Comparison of ENCODE assay signal across 18 cellular contexts in genomic region chr2:160085662-160086061, GRCh38. TPM values are rescaled to one million over a fixed set of nuclear protein-coding genes. Genes with fewer than 3 reads are reported as not detected.
A peak's percentile ranks its signal among the peaks of the same experiment; 100 is the strongest.
DNase-seq lines count a peak whose midpoint lies in the region; ATAC-seq and TF ChIP-seq lines count a peak whose summit lies in the region.
"Had no signal": no experiment of that assay in that cellular context is flagged by ENCODE, and none has a peak within 500 bp of the region (broad histone marks: within the 10 kb centered on the region; RNA-seq: fewer than 3 reads in every experiment).

No MANE protein-coding gene starts in this region.

- ATAC-seq in left cardiac atrium = no peak

- H3K27me3 Mint-ChIP-seq in type B pancreatic cell = no peaks in the 10 kb centered on the region
- H3K27me3 Mint-ChIP-seq in activated T-helper 2 cell treated with anti-CD3 and anti-CD28 coated beads, Interferon-gamma antibody, Interleukin-2, Interleukin-4, amounts not matched to agents 10 μg/mL and 5 μg/mL and 100 μg/mL, durations not matched to agents 14 hours and 24 hours and 36 hours (ENCODE audit: low read depth) = no peaks in the 10 kb centered on the region

- peaks cover 7% of the 10 kb centered on the region for H3K9me3 ChIP-seq in cardiac muscle cell (ENCODE audit: low read depth)

- H3K4me3 ChIP-seq in cardiac muscle cell = no peak overlapping the region
- H3K4me3 ChIP-seq in LNCaP clone FGC (ENCODE audit: low read depth, low read length) = no peak overlapping the region
- H3K4me3 ChIP-seq in brain microvascular endothelial cell (ENCODE audit: low read depth, low read length) = no peak overlapping the region
- H3K4me3 ChIP-seq: BLaER1, breast epithelium had no signal

- TF ChIP-seq CTCF in cardiac muscle cell (IDR thresholded peaks at IDR 0.05; ENCODE audit: low read depth, low read length) (peak; percentile 5), LNCaP clone FGC (IDR thresholded peaks at IDR 0.05; ENCODE audit: control insufficient read depth, extremely low read depth, insufficient read depth) (peak; percentile 11; the same call in 1 of the 2 replicates), brain microvascular endothelial cell (IDR thresholded peaks at IDR 0.05; ENCODE audit: low read depth, low read length, missing control alignments) (peak; percentile 37), type B pancreatic cell (conservative IDR thresholded peaks at IDR 0.05) (peak; percentile 50)

- H3K27me3 ChIP-seq in cardiac muscle cell = no peaks in the 10 kb centered on the region
- H3K27me3 ChIP-seq in brain microvascular endothelial cell (replicated peaks) = no peaks in the 10 kb centered on the region
- H3K27me3 ChIP-seq: BLaER1, breast epithelium had no signal

- H3K4me1 Mint-ChIP-seq in type B pancreatic cell (ENCODE audit: unreplicated experiment) = no peaks in the 10 kb centered on the region
- H3K4me1 Mint-ChIP-seq in activated T-helper 2 cell treated with anti-CD3 and anti-CD28 coated beads, Interferon-gamma antibody, Interleukin-2, Interleukin-4, amounts not matched to agents 10 μg/mL and 5 μg/mL and 100 μg/mL, durations not matched to agents 14 hours and 24 hours and 36 hours (ENCODE audit: low read depth) = no peaks in the 10 kb centered on the region

- no peak overlapping the region for H3K27ac ChIP-seq in cardiac muscle cell
- H3K27ac ChIP-seq in brain microvascular endothelial cell = no peak overlapping the region
- H3K27ac ChIP-seq: BLaER1, breast epithelium had no signal

- H3K36me3 Mint-ChIP-seq in type B pancreatic cell = no peaks in the 10 kb centered on the region
- peaks cover 8% of the 10 kb centered on the region for H3K36me3 Mint-ChIP-seq in activated T-helper 2 cell treated with anti-CD3 and anti-CD28 coated beads, Interferon-gamma antibody, Interleukin-2, Interleukin-4, amounts not matched to agents 10 μg/mL and 5 μg/mL and 100 μg/mL, durations not matched to agents 14 hours and 24 hours and 36 hours (ENCODE audit: low read depth)

- DNase-seq in cardiac muscle cell (ENCODE audit: low read depth in 1 of 2, low spot score in 1 of 2) = no peak
- DNase-seq in left cardiac atrium = no peak
- no peak for DNase-seq in LNCaP clone FGC (ENCODE audit: low read depth)
- no peak for DNase-seq in brain microvascular endothelial cell
- no peak for DNase-seq in type B pancreatic cell (ENCODE audit: extremely low spot score, unreplicated experiment)
- DNase-seq in NCI-H524 treated with DMSO at 0.1 percent for 48 hours (lab: John Stamatoyannopoulos, UW) = no peak
- DNase-seq in stimulated activated CD4-positive, alpha-beta T cell treated with anti-CD3 and anti-CD28 coated beads, Interleukin-4, amount 100 ng/mL, for 1 hour = no peak
- no peak for DNase-seq in activated T-helper 2 cell treated with anti-CD3 and anti-CD28 coated beads, Interferon-gamma antibody, Interleukin-2, Interleukin-4, amounts not matched to agents 10 μg/mL and 5 μg/mL and 100 μg/mL, durations not matched to agents 14 hours and 24 hours and 36 hours (ENCODE audit: low spot score)
- DNase-seq: activated CD8-positive, alpha-beta memory T cell treated with anti-CD3 and anti-CD28 coated beads, Interleukin-2, amount 50 U/mL, for 4 hours; activated naive CD4-positive, alpha-beta T cell treated with anti-CD3 and anti-CD28 coated beads, Interleukin-2, amount 50 U/mL, for 16 hours; effector memory CD4-positive, alpha-beta T cell; EL; islet precursor cell; NCI-H1694; NCI-H748 treated with DMSO at 0.1 percent for 48 hours had no signal

- no peaks in the 10 kb centered on the region for H3K36me3 ChIP-seq in cardiac muscle cell
- H3K36me3 ChIP-seq in brain microvascular endothelial cell (replicated peaks) = no peaks in the 10 kb centered on the region
- H3K36me3 ChIP-seq: BLaER1, breast epithelium had no signal

- intact Hi-C loops in left cardiac atrium (cut with DNase I) = no loop called here
- intact Hi-C loops in activated T-helper 2 cell treated with anti-CD3 and anti-CD28 coated beads, Interferon-gamma antibody, Interleukin-2, Interleukin-4, amounts not matched to agents 10 μg/mL and 5 μg/mL and 100 μg/mL, durations not matched to agents 14 hours and 24 hours and 36 hours (cut with micrococcal nuclease) = no loop called here

- H3K27ac Mint-ChIP-seq in type B pancreatic cell = no peak overlapping the region
- no peak overlapping the region for H3K27ac Mint-ChIP-seq in activated T-helper 2 cell treated with anti-CD3 and anti-CD28 coated beads, Interferon-gamma antibody, Interleukin-2, Interleukin-4, amounts not matched to agents 10 μg/mL and 5 μg/mL and 100 μg/mL, durations not matched to agents 14 hours and 24 hours and 36 hours

- in situ Hi-C loops in brain microvascular endothelial cell (cut with HindIII; ENCODE audit: low pct_ligation_motif_present, low sequenced_read_pairs) = no loop called here

- H3K9me3 Mint-ChIP-seq in type B pancreatic cell = peaks cover 8% of the 10 kb centered on the region
- peaks cover 42% of the 10 kb centered on the region for H3K9me3 Mint-ChIP-seq in activated T-helper 2 cell treated with anti-CD3 and anti-CD28 coated beads, Interferon-gamma antibody, Interleukin-2, Interleukin-4, amounts not matched to agents 10 μg/mL and 5 μg/mL and 100 μg/mL, durations not matched to agents 14 hours and 24 hours and 36 hours

- no peaks in the 10 kb centered on the region for H3K4me1 ChIP-seq in cardiac muscle cell (ENCODE audit: low read depth)
- H3K4me1 ChIP-seq: BLaER1, breast epithelium had no signal

- no peak overlapping the region for H3K4me3 Mint-ChIP-seq in type B pancreatic cell
- no peak overlapping the region for H3K4me3 Mint-ChIP-seq in activated T-helper 2 cell treated with anti-CD3 and anti-CD28 coated beads, Interferon-gamma antibody, Interleukin-2, Interleukin-4, amounts not matched to agents 10 μg/mL and 5 μg/mL and 100 μg/mL, durations not matched to agents 14 hours and 24 hours and 36 hours (ENCODE audit: low read depth)

RNA-seq across cellular contexts. Expression of gene PLA2R1, which starts 23.2 kb away (rescaled TPM):
- 0.09 and 0.11 TPM in 2 replicates for total RNA-seq in cardiac muscle cell
- polyA plus RNA-seq in cardiac muscle cell = 0.22 TPM in 1 of 2 replicates, not detected in the other
- 1 to 10 TPM; 3.2 to 4.2 TPM for total RNA-seq in left cardiac atrium
- 3.0 and 3.6 TPM in 2 replicates for total RNA-seq in type B pancreatic cell (ENCODE audit: low replicate concordance)
- not detected in 2 replicates for total RNA-seq in activated T-helper 2 cell treated with anti-CD3 and anti-CD28 coated beads, Interferon-gamma antibody, Interleukin-2, Interleukin-4, amounts not matched to agents 10 μg/mL and 5 μg/mL and 100 μg/mL, durations not matched to agents 14 hours and 24 hours and 36 hours
- total RNA-seq: SK-MEL-5 had no signal
